Comparison of ENCODE assay signal across 1 cellular context in genomic region chr11:3905080-3905953, GRCh38.
A peak's percentile ranks its signal among the peaks of the same experiment; 100 is the strongest.
TF ChIP-seq lines count a peak whose summit lies in the region.

No MANE protein-coding gene starts in this region.

TF ChIP-seq in HepG2, 621 proteins besides CTCF, POLR2A, EP300 and RAD21 (continued from another document and continues in another):
- peak; percentile 48; the same call in 1 of the 2 replicates for TF ChIP-seq ARID4A (CRISPR knock-in tag; IDR thresholded peaks at IDR 0.05; ENCODE audit: borderline replicate concordance)
- TF ChIP-seq TBX2 (CRISPR knock-in tag; IDR thresholded peaks at IDR 0.05; ENCODE audit: borderline replicate concordance) = peak; percentile 78; the same call in 1 of the 2 replicates
- TF ChIP-seq SMC3 (IDR thresholded peaks at IDR 0.05; ENCODE audit: low read length) = peak; percentile 40
- TF ChIP-seq NR2C2 (CRISPR knock-in tag; IDR thresholded peaks at IDR 0.05; ENCODE audit: borderline replicate concordance) = 0 out of 2 replicates have a peak, but pooled peaks have one; percentile 26
- TF ChIP-seq FOXA3 (CRISPR knock-in tag; IDR thresholded peaks at IDR 0.05) = peak; percentile 88
- peak; percentile 97 for TF ChIP-seq GATAD2A (CRISPR knock-in tag; IDR thresholded peaks at IDR 0.05)
- TF ChIP-seq RXRA (CRISPR knock-in tag; IDR thresholded peaks at IDR 0.05) = peak; percentile 74; the same call in 1 of the 2 replicates
- TF ChIP-seq KDM4B (CRISPR knock-in tag; IDR thresholded peaks at IDR 0.05) = peak; percentile 74; the same call in 1 of the 2 replicates
- no peak for TF ChIP-seq PBX3 (CRISPR knock-in tag; IDR thresholded peaks at IDR 0.05; ENCODE audit: borderline replicate concordance)
- peak; percentile 93 for TF ChIP-seq RARA (CRISPR knock-in tag; IDR thresholded peaks at IDR 0.05)
- 0 out of 2 replicates have a peak, but pooled peaks have one; percentile 61 for TF ChIP-seq SP140L (CRISPR knock-in tag; IDR thresholded peaks at IDR 0.05; ENCODE audit: borderline replicate concordance)
- peak; percentile 89 for TF ChIP-seq NFKBIZ (CRISPR knock-in tag; IDR thresholded peaks at IDR 0.05)
- peak; percentile 37; the same call in 1 of the 2 replicates for TF ChIP-seq GATAD1 (CRISPR knock-in tag; IDR thresholded peaks at IDR 0.05)
- peak; percentile 54 for TF ChIP-seq ASH2L (IDR thresholded peaks at IDR 0.05; ENCODE audit: insufficient read length, low read depth, low read length)
- no peak for TF ChIP-seq RORA (CRISPR knock-in tag; IDR thresholded peaks at IDR 0.05)
- peak; percentile 92 for TF ChIP-seq RXRB (CRISPR knock-in tag; IDR thresholded peaks at IDR 0.05; ENCODE audit: borderline replicate concordance)
- peak; percentile 65; the same call in 1 of the 2 replicates for TF ChIP-seq ZMYM4 (CRISPR knock-in tag; IDR thresholded peaks at IDR 0.05)
- TF ChIP-seq TRAFD1 (CRISPR knock-in tag; IDR thresholded peaks at IDR 0.05; ENCODE audit: borderline replicate concordance) = no peak
- TF ChIP-seq DMAP1 (CRISPR knock-in tag; IDR thresholded peaks at IDR 0.05) = 0 out of 2 replicates have a peak, but pooled peaks have one; percentile 40
- no peak for TF ChIP-seq ATF5 (CRISPR knock-in tag; IDR thresholded peaks at IDR 0.05; ENCODE audit: low read depth)
- peak; percentile 47; the same call in 1 of the 2 replicates for TF ChIP-seq ZSCAN21 (CRISPR knock-in tag; IDR thresholded peaks at IDR 0.05; ENCODE audit: borderline replicate concordance)
- TF ChIP-seq ZNF430 (CRISPR knock-in tag; IDR thresholded peaks at IDR 0.05) = no peak
- TF ChIP-seq JUN (CRISPR knock-in tag; IDR thresholded peaks at IDR 0.05) = no peak
- no peak for TF ChIP-seq DMTF1 (CRISPR knock-in tag; IDR thresholded peaks at IDR 0.05)
- no peak for TF ChIP-seq CENPT (CRISPR knock-in tag; IDR thresholded peaks at IDR 0.05; ENCODE audit: low read depth)
- peak; percentile 67; the same call in 1 of the 2 replicates for TF ChIP-seq ZFP90 (CRISPR knock-in tag; IDR thresholded peaks at IDR 0.05; ENCODE audit: borderline replicate concordance)
- TF ChIP-seq HNF1A (IDR thresholded peaks at IDR 0.05; ENCODE audit: low read depth) = peak; percentile 54; the same call in 1 of the 2 replicates
- TF ChIP-seq HNF1A (CRISPR knock-in tag; IDR thresholded peaks at IDR 0.05; ENCODE audit: borderline replicate concordance) = peak; percentile 75; the same call in 1 of the 2 replicates
- TF ChIP-seq ZBTB39 (CRISPR knock-in tag; IDR thresholded peaks at IDR 0.05) = 0 out of 2 replicates have a peak, but pooled peaks have one; percentile 43
- TF ChIP-seq MIER3 (CRISPR knock-in tag; IDR thresholded peaks at IDR 0.05; ENCODE audit: borderline replicate concordance) = peak; percentile 77; the same call in 1 of the 2 replicates
- no peak for TF ChIP-seq THAP7 (CRISPR knock-in tag; IDR thresholded peaks at IDR 0.05)
- no peak for TF ChIP-seq ISX (CRISPR knock-in tag; conservative IDR thresholded peaks at IDR 0.05)
- TF ChIP-seq HNF4G (IDR thresholded peaks at IDR 0.05; ENCODE audit: borderline replicate concordance, low read depth, low read length) = peak; percentile 68; the same call in 1 of the 2 replicates
- 0 out of 2 replicates have a peak, but pooled peaks have one; percentile 31 for TF ChIP-seq HNF4G (CRISPR knock-in tag; IDR thresholded peaks at IDR 0.05; ENCODE audit: borderline replicate concordance, low read depth)
- peak; percentile 85; the same call in 1 of the 2 replicates for TF ChIP-seq FOXJ3 (CRISPR knock-in tag; IDR thresholded peaks at IDR 0.05; ENCODE audit: borderline replicate concordance)
- TF ChIP-seq CHCHD3 (CRISPR knock-in tag; IDR thresholded peaks at IDR 0.05) = no peak
- TF ChIP-seq MED1 (CRISPR knock-in tag; IDR thresholded peaks at IDR 0.05) = peak; percentile 85
- TF ChIP-seq ATF7 (IDR thresholded peaks at IDR 0.05) = peak; percentile 64
- no peak for TF ChIP-seq ATF7 (CRISPR knock-in tag; IDR thresholded peaks at IDR 0.05)
- TF ChIP-seq KMT2B (CRISPR knock-in tag; IDR thresholded peaks at IDR 0.05) = 0 out of 2 replicates have a peak, but pooled peaks have one; percentile 45
- no peak for TF ChIP-seq GPN1 (CRISPR knock-in tag; IDR thresholded peaks at IDR 0.05; ENCODE audit: borderline replicate concordance)
- TF ChIP-seq ZNF652 (CRISPR knock-in tag; IDR thresholded peaks at IDR 0.05; ENCODE audit: borderline replicate concordance, low read depth) = 0 out of 2 replicates have a peak, but pooled peaks have one; percentile 21
- TF ChIP-seq ZNF503 (CRISPR knock-in tag; IDR thresholded peaks at IDR 0.05) = peak; percentile 38; the same call in 1 of the 2 replicates
